ENCODE assay signal across 13 cellular contexts in the genomic region with DNA sequence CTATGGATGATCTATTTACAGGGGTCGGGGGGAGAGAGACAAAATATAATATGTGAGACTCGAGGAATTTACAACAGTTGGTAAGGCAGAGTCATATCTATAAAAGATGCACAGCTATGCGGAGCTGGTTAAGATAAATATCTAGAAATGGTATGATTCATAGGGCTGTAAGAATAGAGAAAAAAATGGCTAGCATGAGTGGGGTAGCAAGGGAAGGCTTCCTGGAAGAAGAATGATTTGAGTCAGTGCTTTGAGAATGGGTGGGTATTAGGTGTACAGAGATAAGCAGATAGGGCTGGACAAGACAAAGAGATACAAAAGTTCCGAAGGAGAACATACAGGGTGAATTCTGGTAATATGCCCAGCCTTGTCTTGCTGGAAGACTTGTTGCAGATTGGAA.
DNase-seq lines count a peak whose midpoint lies in the region; ATAC-seq and TF ChIP-seq lines count a peak whose summit lies in the region.
"Had no signal": no experiment of that assay in that cellular context is flagged by ENCODE, and none has a peak within 500 bp of the region (broad histone marks: within the 10 kb centered on the region; RNA-seq: fewer than 3 reads in every experiment).

No MANE protein-coding gene starts in this region.

- DNase-seq in heart right ventricle (no peak), Right ventricle myocardium inferior (ENCODE audit: missing footprints) (no peak), brain microvascular endothelial cell (peak; percentile 50), suprapubic skin (ENCODE audit: low spot score in 2 of 2) (no peak), NCI-H2081 treated with DMSO at 0.1 percent for 48 hours (lab: John Stamatoyannopoulos, UW) (no peak), NCI-H2107 (lab: John Stamatoyannopoulos, UW) (no peak), NCI-H2107 treated with DMSO at 0.1 percent for 48 hours (lab: John Stamatoyannopoulos, UW; ENCODE audit: unreplicated experiment) (no peak)
- DNase-seq: endodermal cell; kidney glomerular epithelial cell; NCI-H1930; stimulated activated naive CD4-positive, alpha-beta T cell treated with Interleukin-2 at 50 U/mL for 16 hours had no signal

- peaks cover 0 to 75% (median 25%) of the 10 kb centered on the region in 9 donors for H3K36me3 ChIP-seq in heart right ventricle
- H3K36me3 ChIP-seq in brain microvascular endothelial cell (replicated peaks): peaks cover 9% of the 10 kb centered on the region
- H3K36me3 ChIP-seq in suprapubic skin: peaks cover 22% of the 10 kb centered on the region

- WGBS in heart right ventricle, 2 donors: 82 to 89% methylated on average over 4 of the region's 4 CpGs
- 76% methylated on average over 4 of the region's 4 CpGs for WGBS in suprapubic skin

- H3K4me1 ChIP-seq in heart right ventricle: peaks cover 6 to 83% (median 62%) of the 10 kb centered on the region in 9 donors
- H3K4me1 ChIP-seq in suprapubic skin: peaks cover 23% of the 10 kb centered on the region
- H3K4me1 ChIP-seq: BLaER1 had no signal

- H3K27ac ChIP-seq in heart right ventricle (peak overlapping the region in 9 of 10 donors; percentile 22 to 89 (median 68)), brain microvascular endothelial cell (no peak overlapping the region), suprapubic skin (peak overlapping the region; percentile 20)
- H3K27ac ChIP-seq: BLaER1 had no signal

- ATAC-seq in heart right ventricle (no peak), Right ventricle myocardium inferior (no peak), HG03280 (IDR thresholded peaks at IDR 0.05; ENCODE audit: unreplicated experiment) (peak; percentile 20)

- H3K4me3 ChIP-seq in heart right ventricle (no peak overlapping the region), brain microvascular endothelial cell (ENCODE audit: low read depth, low read length) (no peak overlapping the region), suprapubic skin (no peak overlapping the region)
- H3K4me3 ChIP-seq: BLaER1 had no signal

- H3K9me3 ChIP-seq in heart right ventricle (no peaks in the 10 kb centered on the region), suprapubic skin (no peaks in the 10 kb centered on the region)
- H3K9me3 ChIP-seq: BLaER1 had no signal

- intact Hi-C loops in heart right ventricle (cut with DNase I) (loop anchor here in 3 of 10 donors (5.0 to 10.0 kb wide), 3 partner anchors 37 to 334 kb away; a partner anchor contains a TSS), Right ventricle myocardium inferior (cut with DNase I) (no loop called here)

- TF ChIP-seq EP300 in suprapubic skin (IDR thresholded peaks at IDR 0.05): no peak

- TF ChIP-seq CTCF in heart right ventricle (IDR thresholded peaks at IDR 0.05) (no peak), brain microvascular endothelial cell (IDR thresholded peaks at IDR 0.05; ENCODE audit: low read depth, low read length, missing control alignments) (no peak), suprapubic skin (IDR thresholded peaks at IDR 0.05) (no peak)

- in situ Hi-C loops in brain microvascular endothelial cell (cut with HindIII; ENCODE audit: low pct_ligation_motif_present, low sequenced_read_pairs): no loop called here

- TF ChIP-seq POLR2A in suprapubic skin (IDR thresholded peaks at IDR 0.05): no peak

- H3K27me3 ChIP-seq in heart right ventricle (no peaks in the 10 kb centered on the region), brain microvascular endothelial cell (replicated peaks) (no peaks in the 10 kb centered on the region), suprapubic skin (no peaks in the 10 kb centered on the region)
- H3K27me3 ChIP-seq: BLaER1 had no signal
